Comparison of ENCODE assay signal across 9 cellular contexts in genomic region chr9:33129886-33130284, GRCh38. TPM values are rescaled to one million over a fixed set of nuclear protein-coding genes. Genes with fewer than 3 reads are reported as not detected.
DNase-seq lines count a peak whose midpoint lies in the region; ATAC-seq and TF ChIP-seq lines count a peak whose summit lies in the region.
"Had no signal": no experiment of that assay in that cellular context is flagged by ENCODE, and none has a peak within 500 bp of the region (broad histone marks: within the 10 kb centered on the region; RNA-seq: fewer than 3 reads in every experiment).

No MANE protein-coding gene starts in this region.

- TF ChIP-seq CTCF in Peyer's patch (IDR thresholded peaks at IDR 0.05) (no peak), chondrocyte (IDR thresholded peaks at IDR 0.05) (no peak)

- no peak overlapping the region for H2BK120ac ChIP-seq in mesenchymal stem cell (ENCODE audit: low read depth, low read length)

- WGBS in mesenchymal stem cell = 95% methylated on average over 5 of the region's 5 CpGs

- H4K91ac ChIP-seq in mesenchymal stem cell (ENCODE audit: low read length) = no peak overlapping the region

- peak overlapping the region in 5 of 9 donors; percentile 45 to 92 (median 65) for H3K27ac Mint-ChIP-seq in naive thymus-derived CD4-positive, alpha-beta T cell
- no peak overlapping the region for H3K27ac Mint-ChIP-seq in chondrocyte (ENCODE audit: unreplicated experiment)
- H3K27ac Mint-ChIP-seq in activated T-cell treated with anti-CD3 and anti-CD28 coated beads, Interleukin-2, amount 50 U/mL, for 72 hours = no peak overlapping the region

- intact Hi-C loops in naive thymus-derived CD4-positive, alpha-beta T cell (cut with micrococcal nuclease) = loop anchor here in 1 of 2 donors (2.0 kb wide), 1 partner anchor 29 kb away; no protein-coding TSS in a partner anchor

- H3K27ac ChIP-seq in Peyer's patch (peak overlapping the region; percentile 34 to 79 (median 70)), mesenchymal stem cell (ENCODE audit: low read length, poor library complexity, severe bottlenecking) (no peak overlapping the region)
- no peak overlapping the region for H3K27ac ChIP-seq in naive thymus-derived CD4-positive, alpha-beta T cell (ENCODE audit: low read depth, low read length)

- no peak overlapping the region for H2AK5ac ChIP-seq in mesenchymal stem cell (ENCODE audit: low read length, severe bottlenecking)

- H3K4me1 Mint-ChIP-seq in naive thymus-derived CD4-positive, alpha-beta T cell = peaks cover 12 to 42% (median 39%) of the 10 kb centered on the region in 7 donors
- H3K4me1 Mint-ChIP-seq in chondrocyte (ENCODE audit: low read depth) = peaks cover 48% of the 10 kb centered on the region
- peaks cover 33% of the 10 kb centered on the region for H3K4me1 Mint-ChIP-seq in activated T-cell treated with anti-CD3 and anti-CD28 coated beads, Interleukin-2, amount 50 U/mL, for 72 hours (ENCODE audit: low read depth)

- H2AFZ ChIP-seq in mesenchymal stem cell (ENCODE audit: low read depth, low read length) = no peak overlapping the region

- peaks cover 22 to 56% (median 38%) of the 10 kb centered on the region in 5 donors for H3K36me3 Mint-ChIP-seq in naive thymus-derived CD4-positive, alpha-beta T cell
- H3K36me3 Mint-ChIP-seq in chondrocyte (ENCODE audit: low read depth) = peaks cover 32% of the 10 kb centered on the region
- H3K36me3 Mint-ChIP-seq in activated T-cell treated with anti-CD3 and anti-CD28 coated beads, Interleukin-2, amount 50 U/mL, for 72 hours (ENCODE audit: insufficient read depth in 2 of 2) = peaks cover 14 to 37% of the 10 kb centered on the region in 2 donors

- H3K9me3 Mint-ChIP-seq in naive thymus-derived CD4-positive, alpha-beta T cell = no peaks in the 10 kb centered on the region
- H3K9me3 Mint-ChIP-seq in chondrocyte (ENCODE audit: low read depth) = no peaks in the 10 kb centered on the region
- H3K9me3 Mint-ChIP-seq in activated T-cell treated with anti-CD3 and anti-CD28 coated beads, Interleukin-2, amount 50 U/mL, for 72 hours = no peaks in the 10 kb centered on the region

- DNase-seq in Peyer's patch (peak in 1 of 3 donors; percentile 46), NCI-H345 treated with DMSO at 0.1 percent for 48 hours (lab: John Stamatoyannopoulos, UW; ENCODE audit: unreplicated experiment) (no peak), chondrocyte (ENCODE audit: low spot score) (no peak), mesenchymal stem cell (no peak)
- no peak for DNase-seq in naive thymus-derived CD4-positive, alpha-beta T cell
- no peak for DNase-seq in activated T-cell treated with anti-CD3 and anti-CD28 coated beads, Interleukin-2, amount 50 U/mL, for 72 hours
- DNase-seq: NCI-H1436 treated with DMSO at 0.1 percent for 48 hours had no signal

- ATAC-seq in GM18505 (IDR thresholded peaks at IDR 0.05; ENCODE audit: unreplicated experiment) (peak; percentile 40), HG02588 (IDR thresholded peaks at IDR 0.05; ENCODE audit: unreplicated experiment) (peak; percentile 32)
- ATAC-seq in naive thymus-derived CD4-positive, alpha-beta T cell = peak; percentile 19
- no peak for ATAC-seq in activated T-cell treated with anti-CD3 and anti-CD28 coated beads, Interleukin-2, amount 50 U/mL, for 72 hours (replicated peaks in 1 of 2)

- H3K36me3 ChIP-seq in Peyer's patch (peaks cover 0 to 45% (median 0%) of the 10 kb centered on the region in 3 donors), mesenchymal stem cell (ENCODE audit: control insufficient read depth in 1 of 2, insufficient read depth in 2 of 2, low read depth in 1 of 2, low read length in 2 of 2) (peaks cover 23 to 63% of the 10 kb centered on the region in 2 experiments)
- H3K36me3 ChIP-seq in naive thymus-derived CD4-positive, alpha-beta T cell (ENCODE audit: control insufficient read depth in 2 of 3, insufficient read depth in 3 of 3, low read length in 3 of 3) = peaks cover 0 to 69% (median 5%) of the 10 kb centered on the region in 3 experiments

- no peak overlapping the region for H3K14ac ChIP-seq in mesenchymal stem cell (ENCODE audit: low read length in 2 of 2)

- no peak overlapping the region for H3K9ac ChIP-seq in mesenchymal stem cell (ENCODE audit: low read length)

- H2BK15ac ChIP-seq in mesenchymal stem cell (ENCODE audit: low read depth, poor library complexity, severe bottlenecking) = no peak overlapping the region

- H3K27me3 ChIP-seq in Peyer's patch (no peaks in the 10 kb centered on the region), mesenchymal stem cell (ENCODE audit: control insufficient read depth in 1 of 2, insufficient read depth in 1 of 2, low read length in 2 of 2) (no peaks in the 10 kb centered on the region)
- H3K27me3 ChIP-seq in naive thymus-derived CD4-positive, alpha-beta T cell (ENCODE audit: control insufficient read depth in 2 of 2, insufficient read depth in 2 of 2, low read length in 2 of 2) = no peaks in the 10 kb centered on the region

- POLR2A ChIA-PET in naive thymus-derived CD4-positive, alpha-beta T cell (lab: Charles Lee) = interaction anchor here (1.0 to 1.9 kb wide), 2 partner anchors 11 to 37 kb away, joined by 3 to 6 read pairs; partner anchors contain the start of gene B4GALT1

- peaks cover 0 to 54% (median 15%) of the 10 kb centered on the region in 4 donors for H3K4me1 ChIP-seq in Peyer's patch
- peaks cover 0 to 3% of the 10 kb centered on the region in 2 donors for H3K4me1 ChIP-seq in naive thymus-derived CD4-positive, alpha-beta T cell (ENCODE audit: control insufficient read depth in 2 of 2, insufficient read depth in 2 of 2, low read length in 2 of 2)
- peaks cover 39% of the 10 kb centered on the region for H3K4me1 ChIP-seq in mesenchymal stem cell (ENCODE audit: control insufficient read depth, insufficient read depth, low read depth, low read length)

- H3K18ac ChIP-seq in mesenchymal stem cell (ENCODE audit: low read depth in 1 of 2, low read length in 2 of 2) = no peak overlapping the region

- no peak overlapping the region for H3K4me3 ChIP-seq in Peyer's patch
- H3K4me3 ChIP-seq in naive thymus-derived CD4-positive, alpha-beta T cell (ENCODE audit: low read length) = no peak overlapping the region
- no peak overlapping the region for H3K4me3 ChIP-seq in mesenchymal stem cell (ENCODE audit: insufficient read depth in 1 of 2, low read depth in 1 of 2, low read length in 2 of 2)

- H2BK12ac ChIP-seq in mesenchymal stem cell (ENCODE audit: low read length in 2 of 2) = no peak overlapping the region

- no peak overlapping the region for H3K4ac ChIP-seq in mesenchymal stem cell (ENCODE audit: low read depth in 1 of 2, low read length in 2 of 2)

- no peak overlapping the region for H3K23ac ChIP-seq in mesenchymal stem cell (ENCODE audit: low read length in 2 of 2)

- CTCF ChIA-PET in naive thymus-derived CD4-positive, alpha-beta T cell (lab: Charles Lee) = no interaction called here

- peaks cover 27% of the 10 kb centered on the region for H3K79me1 ChIP-seq in mesenchymal stem cell (replicated peaks; ENCODE audit: low read length, poor library complexity, severe bottlenecking)

- H3K4me3 Mint-ChIP-seq in naive thymus-derived CD4-positive, alpha-beta T cell = no peak overlapping the region
- H3K4me3 Mint-ChIP-seq in chondrocyte (ENCODE audit: unreplicated experiment) = no peak overlapping the region
- H3K4me3 Mint-ChIP-seq in activated T-cell treated with anti-CD3 and anti-CD28 coated beads, Interleukin-2, amount 50 U/mL, for 72 hours = no peak overlapping the region

- H3K4me2 ChIP-seq in mesenchymal stem cell (ENCODE audit: low read length, poor library complexity, severe bottlenecking) = no peak overlapping the region

- H4K8ac ChIP-seq in mesenchymal stem cell (ENCODE audit: low read length) = no peak overlapping the region

- H3K9me3 ChIP-seq in Peyer's patch = no peaks in the 10 kb centered on the region
- no peaks in the 10 kb centered on the region for H3K9me3 ChIP-seq in naive thymus-derived CD4-positive, alpha-beta T cell (ENCODE audit: control insufficient read depth in 2 of 3, low read length in 3 of 3)
- H3K9me3 ChIP-seq in mesenchymal stem cell (ENCODE audit: control insufficient read depth, low read length) = no peaks in the 10 kb centered on the region

- TF ChIP-seq POLR2A in GM18505 (IDR thresholded peaks at IDR 0.05; ENCODE audit: borderline replicate concordance, extremely low read depth, insufficient read depth, insufficient read length) (no peak), Peyer's patch (IDR thresholded peaks at IDR 0.05) (no peak)

- no peak overlapping the region for H2BK5ac ChIP-seq in mesenchymal stem cell (ENCODE audit: low read depth, low read length, poor library complexity, severe bottlenecking)

- no peaks in the 10 kb centered on the region for H3K27me3 Mint-ChIP-seq in naive thymus-derived CD4-positive, alpha-beta T cell
- H3K27me3 Mint-ChIP-seq in chondrocyte (ENCODE audit: low read depth) = no peaks in the 10 kb centered on the region
- no peaks in the 10 kb centered on the region for H3K27me3 Mint-ChIP-seq in activated T-cell treated with anti-CD3 and anti-CD28 coated beads, Interleukin-2, amount 50 U/mL, for 72 hours (ENCODE audit: low read depth)

RNA-seq across cellular contexts. Expression of gene B4GALT1, which starts 37.3 kb away (rescaled TPM):
- 10 to 100 TPM; 26.4 to 65.3 (median 44.1) TPM for total RNA-seq in Peyer's patch
- total RNA-seq in naive thymus-derived CD4-positive, alpha-beta T cell = 10 to 100 TPM; 40.7 to 86.2 (median 45.6) TPM
- polyA plus RNA-seq in naive thymus-derived CD4-positive, alpha-beta T cell = 10 to 100 TPM; 12.9 to 16.4 TPM
- 59.0 to 83.5 TPM (median 60.2 TPM) in 3 replicates for total RNA-seq in chondrocyte
- polyA plus RNA-seq in mesenchymal stem cell (2013, experiment 1 of 2) = 58.5 TPM
- 58.1 TPM for polyA plus RNA-seq in mesenchymal stem cell (2013, experiment 2 of 2)
- total RNA-seq in activated T-cell treated with anti-CD3 and anti-CD28 coated beads, Interleukin-2, amount 50 U/mL, for 72 hours = 10 to 100 TPM; 72.2 to 91.9 TPM

RNA-seq across cellular contexts. Expression of gene SMU1, which starts 53.4 kb away (rescaled TPM):
- total RNA-seq in Peyer's patch = 10 to 100 TPM in 3 of 4 donors, 1 to 10 TPM in 1; 9.3 to 17.3 (median 10.9) TPM
- 10 to 100 TPM; 22.3 to 32.9 (median 25.6) TPM for total RNA-seq in naive thymus-derived CD4-positive, alpha-beta T cell
- 10 to 100 TPM; 26.4 to 30.0 TPM for polyA plus RNA-seq in naive thymus-derived CD4-positive, alpha-beta T cell
- total RNA-seq in chondrocyte = 17.4 to 21.1 TPM (median 17.5 TPM) in 3 replicates
- polyA plus RNA-seq in mesenchymal stem cell (2013, experiment 1 of 2) = 10.1 TPM
- 10.5 TPM for polyA plus RNA-seq in mesenchymal stem cell (2013, experiment 2 of 2)
- 10 to 100 TPM; 23.4 to 27.6 TPM for total RNA-seq in activated T-cell treated with anti-CD3 and anti-CD28 coated beads, Interleukin-2, amount 50 U/mL, for 72 hours

Comparison
In these comparisons a context has a peak if more than half of its experiments do, and no peak if none do; other contexts are left out.
1. ATAC-seq: peak in GM18505 (single experiment), HG02588 (single experiment) and naive thymus-derived CD4-positive, alpha-beta T cell (single experiment); none in activated T-cell treated with anti-CD3 and anti-CD28 coated beads, Interleukin-2, amount 50 U/mL, for 72 hours (0 of 2).
2. H3K27ac ChIP-seq: peak in Peyer's patch (4 of 4); none in naive thymus-derived CD4-positive, alpha-beta T cell (single experiment) and mesenchymal stem cell (single experiment).
3. H3K27ac Mint-ChIP-seq: peak in naive thymus-derived CD4-positive, alpha-beta T cell (5 of 9); none in chondrocyte (single experiment) and activated T-cell treated with anti-CD3 and anti-CD28 coated beads, Interleukin-2, amount 50 U/mL, for 72 hours (single experiment).